ENCODE assay signal across 34 cellular contexts in genomic region chr1:229298420-229298819, GRCh38.
"Had no signal": no experiment of that assay in that cellular context is flagged by ENCODE, and none has a peak within 500 bp of the region (broad histone marks: within the 10 kb centered on the region; RNA-seq: fewer than 3 reads in every experiment).

No MANE protein-coding gene starts in this region.

- H3K27ac ChIP-seq: adrenal gland, body of pancreas, esophagus muscularis mucosa, foreskin keratinocyte, heart left ventricle had no signal

- H3K4me1 ChIP-seq: adrenal gland, foreskin keratinocyte had no signal

- DNase-seq: activated CD4-positive, alpha-beta memory T cell treated with anti-CD3 and anti-CD28 coated beads for 36 hours; activated CD4-positive, alpha-beta T cell treated with anti-CD3 and anti-CD28 coated beads for 36 hours; activated CD4-positive, alpha-beta T cell treated with anti-CD3 and anti-CD28 coated beads, Interleukin-2, amount 10 ng/mL, durations not matched to agents 24 days and 14 days; activated CD4-positive, CD25-positive, alpha-beta regulatory T cell; activated CD4-positive, CD25-positive, alpha-beta regulatory T cell treated with anti-CD3 and anti-CD28 coated beads, Interleukin-2, amount 50 U/mL, for 72 hours; activated CD8-positive, alpha-beta memory T cell treated with anti-CD3 and anti-CD28 coated beads, Interleukin-2, amount 10 ng/mL, durations not matched to agents 7 days and 5 days; activated CD8-positive, alpha-beta memory T cell treated with anti-CD3 and anti-CD28 coated beads, Interleukin-2, amount 50 U/mL, for 4 hours; activated CD8-positive, alpha-beta T cell treated with anti-CD3 and anti-CD28 coated beads, Interleukin-2, amount 10 ng/mL, durations not matched to agents 7 days and 5 days; activated effector memory CD4-positive, alpha-beta T cell treated with anti-CD3 and anti-CD28 coated beads, Interleukin-2, amount 50 U/mL, for 16 hours; activated naive CD4-positive, alpha-beta T cell treated with anti-CD3 and anti-CD28 coated beads for 36 hours; activated naive CD8-positive, alpha-beta T cell treated with anti-CD3 and anti-CD28 coated beads for 36 hours; activated naive CD8-positive, alpha-beta T cell treated with anti-CD3 and anti-CD28 coated beads, Interleukin-2, amount 50 U/mL, for 24 hours; activated T-cell treated with anti-CD3 and anti-CD28 coated beads, Interleukin-2, amount 50 U/mL, for 1 hour; activated T-cell treated with anti-CD3 and anti-CD28 coated beads, Interleukin-2, amount 50 U/mL, for 48 hours; adrenal gland; amygdala; aorta; body of pancreas; caudate nucleus; cortex of kidney; dermis blood vessel endothelial cell; effector CD4-positive, alpha-beta T cell; effector memory CD8-positive, alpha-beta T cell; erythroblast; foreskin keratinocyte; gastrocnemius medialis; glutamatergic neuron; heart left ventricle; T-helper 2 cell had no signal

- H3K4me1 Mint-ChIP-seq: activated naive CD8-positive, alpha-beta T cell treated with anti-CD3 and anti-CD28 coated beads for 36 hours had no signal

- FAIRE-seq: colon had no signal

- H3K27me3 Mint-ChIP-seq: activated CD4-positive, alpha-beta memory T cell treated with anti-CD3 and anti-CD28 coated beads for 36 hours; activated CD4-positive, alpha-beta T cell treated with anti-CD3 and anti-CD28 coated beads for 36 hours; activated CD4-positive, alpha-beta T cell treated with anti-CD3 and anti-CD28 coated beads, Interleukin-2, amount 10 ng/mL, durations not matched to agents 24 days and 14 days; activated CD8-positive, alpha-beta memory T cell treated with anti-CD3 and anti-CD28 coated beads, Interleukin-2, amount 10 ng/mL, durations not matched to agents 7 days and 5 days; activated naive CD4-positive, alpha-beta T cell treated with anti-CD3 and anti-CD28 coated beads, Interleukin-2, amount 50 U/mL, for 24 hours; activated naive CD8-positive, alpha-beta T cell treated with anti-CD3 and anti-CD28 coated beads for 36 hours; activated naive CD8-positive, alpha-beta T cell treated with anti-CD3 and anti-CD28 coated beads, Interleukin-2, amount 50 U/mL, for 24 hours; effector memory CD8-positive, alpha-beta T cell had no signal

- H3K4me3 ChIP-seq: adrenal gland, body of pancreas, esophagus muscularis mucosa, gastrocnemius medialis, heart left ventricle had no signal

- H3K27ac Mint-ChIP-seq: activated CD4-positive, alpha-beta memory T cell treated with anti-CD3 and anti-CD28 coated beads for 36 hours; activated CD4-positive, alpha-beta T cell treated with anti-CD3 and anti-CD28 coated beads for 36 hours; activated CD4-positive, alpha-beta T cell treated with anti-CD3 and anti-CD28 coated beads, Interleukin-2, amount 10 ng/mL, durations not matched to agents 24 days and 14 days; activated CD8-positive, alpha-beta memory T cell treated with anti-CD3 and anti-CD28 coated beads, Interleukin-2, amount 10 ng/mL, durations not matched to agents 7 days and 5 days; activated CD8-positive, alpha-beta T cell treated with anti-CD3 and anti-CD28 coated beads, Interleukin-2, amount 10 ng/mL, durations not matched to agents 7 days and 5 days; activated naive CD4-positive, alpha-beta T cell treated with anti-CD3 and anti-CD28 coated beads for 36 hours; activated naive CD4-positive, alpha-beta T cell treated with anti-CD3 and anti-CD28 coated beads, Interleukin-2, amount 50 U/mL, for 24 hours; activated naive CD8-positive, alpha-beta T cell treated with anti-CD3 and anti-CD28 coated beads for 36 hours; activated naive CD8-positive, alpha-beta T cell treated with anti-CD3 and anti-CD28 coated beads, Interleukin-2, amount 50 U/mL, for 24 hours; activated T-helper 1 cell treated with anti-CD3 and anti-CD28 coated beads, Interleukin-12 subunit alpha, Interleukin-12 subunit beta, Interleukin-2, Interleukin-4 antibody, amounts not matched to agents 30 ng/mL and 10 ng/mL and 1 ng/mL, durations not matched to agents 14 hours and 24 hours and 36 hours; activated T-helper 2 cell treated with anti-CD3 and anti-CD28 coated beads, Interferon-gamma antibody, Interleukin-2, Interleukin-4, amounts not matched to agents 10 μg/mL and 5 μg/mL and 100 μg/mL, durations not matched to agents 14 hours and 24 hours and 36 hours; effector memory CD8-positive, alpha-beta T cell had no signal

- ATAC-seq: activated CD4-positive, alpha-beta T cell treated with anti-CD3 and anti-CD28 coated beads for 36 hours; activated CD8-positive, alpha-beta memory T cell treated with anti-CD3 and anti-CD28 coated beads, Interleukin-2, amount 10 ng/mL, durations not matched to agents 7 days and 5 days; activated CD8-positive, alpha-beta T cell treated with anti-CD3 and anti-CD28 coated beads, Interleukin-2, amount 10 ng/mL, durations not matched to agents 7 days and 5 days; activated naive CD8-positive, alpha-beta T cell treated with anti-CD3 and anti-CD28 coated beads, Interleukin-2, amount 50 U/mL, for 24 hours; body of pancreas; effector memory CD8-positive, alpha-beta T cell; foreskin keratinocyte; gastrocnemius medialis; heart left ventricle had no signal

- H3K4me3 Mint-ChIP-seq: activated CD4-positive, alpha-beta memory T cell treated with anti-CD3 and anti-CD28 coated beads for 36 hours; activated CD4-positive, alpha-beta T cell treated with anti-CD3 and anti-CD28 coated beads for 36 hours; activated CD4-positive, alpha-beta T cell treated with anti-CD3 and anti-CD28 coated beads, Interleukin-2, amount 10 ng/mL, durations not matched to agents 24 days and 14 days; activated CD8-positive, alpha-beta memory T cell treated with anti-CD3 and anti-CD28 coated beads, Interleukin-2, amount 10 ng/mL, durations not matched to agents 7 days and 5 days; activated CD8-positive, alpha-beta T cell treated with anti-CD3 and anti-CD28 coated beads, Interleukin-2, amount 10 ng/mL, durations not matched to agents 7 days and 5 days; activated naive CD4-positive, alpha-beta T cell treated with anti-CD3 and anti-CD28 coated beads for 36 hours; activated naive CD4-positive, alpha-beta T cell treated with anti-CD3 and anti-CD28 coated beads, Interleukin-2, amount 50 U/mL, for 24 hours; activated naive CD8-positive, alpha-beta T cell treated with anti-CD3 and anti-CD28 coated beads for 36 hours; activated naive CD8-positive, alpha-beta T cell treated with anti-CD3 and anti-CD28 coated beads, Interleukin-2, amount 50 U/mL, for 24 hours; activated T-helper 1 cell treated with anti-CD3 and anti-CD28 coated beads, Interleukin-12 subunit alpha, Interleukin-12 subunit beta, Interleukin-2, Interleukin-4 antibody, amounts not matched to agents 30 ng/mL and 10 ng/mL and 1 ng/mL, durations not matched to agents 14 hours and 24 hours and 36 hours; effector memory CD8-positive, alpha-beta T cell had no signal

- H3K27me3 ChIP-seq: adrenal gland, body of pancreas, esophagus muscularis mucosa, foreskin keratinocyte, gastrocnemius medialis, heart left ventricle had no signal

- H3K9me3 Mint-ChIP-seq: activated CD4-positive, alpha-beta memory T cell treated with anti-CD3 and anti-CD28 coated beads for 36 hours; activated CD4-positive, alpha-beta T cell treated with anti-CD3 and anti-CD28 coated beads, Interleukin-2, amount 10 ng/mL, durations not matched to agents 24 days and 14 days; activated naive CD4-positive, alpha-beta T cell treated with anti-CD3 and anti-CD28 coated beads for 36 hours; activated naive CD4-positive, alpha-beta T cell treated with anti-CD3 and anti-CD28 coated beads, Interleukin-2, amount 50 U/mL, for 24 hours; activated naive CD8-positive, alpha-beta T cell treated with anti-CD3 and anti-CD28 coated beads for 36 hours; activated naive CD8-positive, alpha-beta T cell treated with anti-CD3 and anti-CD28 coated beads, Interleukin-2, amount 50 U/mL, for 24 hours; activated T-helper 1 cell treated with anti-CD3 and anti-CD28 coated beads, Interleukin-12 subunit alpha, Interleukin-12 subunit beta, Interleukin-2, Interleukin-4 antibody, amounts not matched to agents 30 ng/mL and 10 ng/mL and 1 ng/mL, durations not matched to agents 14 hours and 24 hours and 36 hours; activated T-helper 2 cell treated with anti-CD3 and anti-CD28 coated beads, Interferon-gamma antibody, Interleukin-2, Interleukin-4, amounts not matched to agents 10 μg/mL and 5 μg/mL and 100 μg/mL, durations not matched to agents 14 hours and 24 hours and 36 hours; effector memory CD8-positive, alpha-beta T cell had no signal

- H3K9me3 ChIP-seq: adrenal gland, body of pancreas, esophagus muscularis mucosa, gastrocnemius medialis, heart left ventricle had no signal
